ENCODE assay signal across 8 cellular contexts in the genomic region with DNA sequence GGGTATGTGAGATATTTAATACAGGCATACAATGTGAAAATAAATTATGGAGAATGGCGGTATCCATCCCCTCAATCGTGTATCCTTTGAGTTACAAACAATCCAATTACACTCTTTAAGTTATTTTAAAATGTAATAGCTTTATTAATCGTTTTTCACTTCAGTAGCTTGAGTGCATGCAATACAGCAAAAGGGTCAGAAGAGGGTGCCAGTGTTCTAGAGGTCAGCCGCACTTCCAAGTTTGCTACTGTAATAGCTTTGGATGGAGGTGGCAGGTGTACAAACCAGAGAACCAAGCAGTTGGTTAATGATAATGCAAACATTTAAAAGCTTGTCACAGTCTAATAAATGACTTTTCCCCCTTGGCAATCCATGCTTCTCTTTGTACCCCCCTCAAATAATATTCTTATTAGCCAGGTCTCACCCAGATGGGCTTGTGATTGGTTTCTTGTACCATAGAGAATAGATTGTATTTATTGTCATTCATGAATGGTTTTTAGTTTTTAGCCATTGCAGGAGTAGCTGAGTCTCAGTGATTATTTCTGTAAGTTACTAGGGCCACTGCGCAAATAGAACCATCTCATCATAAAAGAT.
DNase-seq lines count a peak whose midpoint lies in the region; ATAC-seq lines count a peak whose summit lies in the region.

No MANE protein-coding gene starts in this region.

- CTCF ChIA-PET in T-cell (lab: Charles Lee) = interaction anchor here (0.5 to 4.2 kb wide), 80 partner anchors 8 to 1407 kb away, joined by 3 to 195 read pairs (median 5); no protein-coding TSS in a partner anchor

- POLR2A ChIA-PET in T-cell (lab: Charles Lee) = interaction anchor here (0.5 to 1.9 kb wide), 11 partner anchors 35 to 866 kb away, joined by 3 to 11 read pairs (median 4); no protein-coding TSS in a partner anchor

- no peaks in the 10 kb centered on the region for H3K9me3 Mint-ChIP-seq in T-cell

- H3K27me3 Mint-ChIP-seq in T-cell = no peaks in the 10 kb centered on the region

- no peak overlapping the region for H3K27ac Mint-ChIP-seq in T-cell

- DNase-seq in GDM1 (lab: John Stamatoyannopoulos, UW) (peak; percentile 51), NCI-H1436 treated with DMSO at 0.1 percent for 48 hours (lab: John Stamatoyannopoulos, UW) (peak; percentile 33), T-cell (peak; percentile 34 to 75 (median 62)), amniotic stem cell (lab: John Stamatoyannopoulos, UW) (peak; percentile 5), left ventricle myocardium superior (peak; percentile 62), sciatic nerve (ENCODE audit: low spot score) (peak; percentile 84)

- intact Hi-C loops in left ventricle myocardium superior (cut with micrococcal nuclease) (no loop called here), sciatic nerve (cut with DNase I) (loop anchor here (5.0 kb wide), 1 partner anchor 464 kb away; no protein-coding TSS in a partner anchor)

- H3K4me3 Mint-ChIP-seq in T-cell = no peak overlapping the region

- ATAC-seq in T-cell (replicated peaks in 1 of 4) = peak in 3 of 4 experiments; percentile 41 to 73 (median 50)
- peak; percentile 76 for ATAC-seq in left ventricle myocardium superior
- ATAC-seq in sciatic nerve = no peak
- no peak for ATAC-seq in GM18861 (IDR thresholded peaks at IDR 0.05; ENCODE audit: unreplicated experiment)
- ATAC-seq in HG02970 (IDR thresholded peaks at IDR 0.05; ENCODE audit: low FRiP score, unreplicated experiment) = no peak

- peaks cover 11 to 19% (median 12%) of the 10 kb centered on the region in 3 donors for H3K4me1 Mint-ChIP-seq in T-cell

- H3K36me3 Mint-ChIP-seq in T-cell = peaks cover 6% of the 10 kb centered on the region

Comparison
In these comparisons a context has a peak if more than half of its experiments do, and no peak if none do; other contexts are left out.
1. DNase-seq: peak in every context shown above with its lines; median percentile 84 in sciatic nerve; 62 in T-cell; 62 in left ventricle myocardium superior; 51 in GDM1; 33 in NCI-H1436 treated with DMSO at 0.1 percent for 48 hours; 5 in amniotic stem cell.
2. ATAC-seq: peak in T-cell (3 of 4) and left ventricle myocardium superior (single experiment); none in sciatic nerve (single experiment), GM18861 (single experiment) and HG02970 (single experiment).